Comparison of ENCODE assay signal across 8 cellular contexts in the genomic region with DNA sequence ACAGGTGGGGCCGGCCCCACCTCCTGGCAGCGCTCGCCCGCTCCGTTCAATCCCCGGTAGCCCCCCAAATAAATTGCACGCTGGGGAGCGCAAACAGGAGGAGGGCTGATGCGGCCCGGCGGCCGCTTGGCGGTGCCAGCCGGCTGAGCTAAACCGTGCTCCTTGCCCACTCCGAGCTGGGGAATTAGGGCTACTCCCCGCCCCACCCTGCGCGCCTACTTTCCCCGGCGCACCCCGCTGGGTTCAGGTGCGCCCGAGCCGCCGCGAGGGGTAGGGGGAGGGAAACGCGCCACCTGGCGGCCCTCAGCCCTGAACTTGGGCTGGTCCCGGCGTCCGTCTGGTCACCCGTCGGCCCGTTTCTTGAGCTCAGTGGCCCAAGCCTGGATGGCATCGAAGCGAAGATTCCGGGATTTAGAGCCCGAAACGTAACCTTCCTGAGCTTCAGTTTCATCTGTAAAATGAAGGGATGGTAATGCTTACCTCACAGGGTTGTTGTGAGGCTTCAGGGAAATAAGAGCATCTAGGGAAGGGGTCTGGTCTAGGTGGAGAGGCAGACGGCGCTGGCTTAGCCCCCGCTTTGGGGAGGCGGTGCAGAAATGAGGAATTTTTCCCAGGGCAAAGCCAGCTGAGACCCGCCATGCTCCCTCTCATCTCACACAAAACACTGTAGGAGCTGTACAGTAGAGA. TPM values are rescaled to one million over a fixed set of nuclear protein-coding genes. Genes with fewer than 3 reads are reported as not detected.
DNase-seq lines count a peak whose midpoint lies in the region; ATAC-seq and TF ChIP-seq lines count a peak whose summit lies in the region.

No MANE protein-coding gene starts in this region.

- CTCF ChIA-PET in activated CD4-positive, alpha-beta T cell treated with anti-CD3 and anti-CD28 coated beads, Interleukin-2, amount 10 ng/mL, durations not matched to agents 7 days and 5 days (lab: Charles Lee) = interaction anchor here (0.6 to 2.5 kb wide), 17 partner anchors 8 to 89 kb away, joined by 3 to 20 read pairs (median 4); no protein-coding TSS in a partner anchor

- intact Hi-C loops in dorsolateral prefrontal cortex (cut with DNase I) = loop anchor here (2.0 to 10.0 kb wide), 6 partner anchors 55 to 133 kb away; a partner anchor contains a TSS

- H3K27me3 ChIP-seq in dorsolateral prefrontal cortex = no peaks in the 10 kb centered on the region
- H3K27me3 ChIP-seq in lung (ENCODE audit: control insufficient read depth, insufficient read depth) = no peaks in the 10 kb centered on the region

- H3K27ac ChIP-seq in dorsolateral prefrontal cortex (peak overlapping the region in 21 of 59 donors; percentile 0 to 78 (median 42)), lung (ENCODE audit: low read depth in 1 of 2, low read length in 1 of 2) (peak overlapping the region in 1 of 2 donors; percentile 79)

- H3K9me3 Mint-ChIP-seq in activated CD4-positive, alpha-beta T cell treated with anti-CD3 and anti-CD28 coated beads, Interleukin-2, amount 10 ng/mL, durations not matched to agents 7 days and 5 days = peaks cover 2% of the 10 kb centered on the region

- DNase-seq in NCI-H2196 (lab: John Stamatoyannopoulos, UW; ENCODE audit: unreplicated experiment) = peak; percentile 89
- DNase-seq in activated CD4-positive, alpha-beta T cell treated with anti-CD3 and anti-CD28 coated beads, Interleukin-2, amount 10 ng/mL, durations not matched to agents 7 days and 5 days = peak; percentile 62
- peak; percentile 53 to 82 (median 59) for DNase-seq in dorsolateral prefrontal cortex
- peak; percentile 84 for DNase-seq in lung (ENCODE audit: low spot score)
- DNase-seq in stimulated activated CD8-positive, alpha-beta memory T cell treated with anti-CD3 and anti-CD28 coated beads, Interleukin-12 subunit alpha, Interleukin-12 subunit beta, amount 100 ng/mL, for 1 hour (ENCODE audit: low read depth) = peak; percentile 36
- DNase-seq in mesenteric fat pad (ENCODE audit: low spot score) = no peak

- no peak for TF ChIP-seq POLR2A in GM18505 (IDR thresholded peaks at IDR 0.05; ENCODE audit: borderline replicate concordance, extremely low read depth, insufficient read depth, insufficient read length)

- no peak overlapping the region for H3K27ac Mint-ChIP-seq in activated CD4-positive, alpha-beta T cell treated with anti-CD3 and anti-CD28 coated beads, Interleukin-2, amount 10 ng/mL, durations not matched to agents 7 days and 5 days

- H3K9me3 ChIP-seq in lung (ENCODE audit: control insufficient read depth in 2 of 2, insufficient read depth in 1 of 2, low read length in 1 of 2) = no peaks in the 10 kb centered on the region

- H3K36me3 ChIP-seq in lung (ENCODE audit: control insufficient read depth in 2 of 2, insufficient read depth in 2 of 2, low read length in 2 of 2) = no peaks in the 10 kb centered on the region

- H3K4me1 ChIP-seq in lung (ENCODE audit: control insufficient read depth in 2 of 2, insufficient read depth in 2 of 2, low read length in 2 of 2) = peaks cover 0 to 10% of the 10 kb centered on the region in 2 donors

- ATAC-seq in GM18505 (IDR thresholded peaks at IDR 0.05; ENCODE audit: unreplicated experiment) = peak; percentile 58
- peak; percentile 57 for ATAC-seq in HG02884 (IDR thresholded peaks at IDR 0.05; ENCODE audit: unreplicated experiment)
- ATAC-seq in lung (ENCODE audit: insufficient read depth, low FRiP score) = peak; percentile 81

- H3K36me3 Mint-ChIP-seq in activated CD4-positive, alpha-beta T cell treated with anti-CD3 and anti-CD28 coated beads, Interleukin-2, amount 10 ng/mL, durations not matched to agents 7 days and 5 days (ENCODE audit: low read depth) = no peaks in the 10 kb centered on the region

- TF ChIP-seq CTCF in dorsolateral prefrontal cortex (IDR thresholded peaks at IDR 0.05 in 54 of 56, conservative IDR thresholded peaks at IDR 0.05 in 2 of 56; ENCODE audit: low read depth in 1 of 56, partially characterized antibody in 56 of 56) (peak; percentile 16 to 86 (median 70)), lung (IDR thresholded peaks at IDR 0.05; ENCODE audit: control extremely low read depth, extremely low read depth) (peak; percentile 64)

- H3K4me1 Mint-ChIP-seq in activated CD4-positive, alpha-beta T cell treated with anti-CD3 and anti-CD28 coated beads, Interleukin-2, amount 10 ng/mL, durations not matched to agents 7 days and 5 days = peaks cover 6% of the 10 kb centered on the region

- peaks cover 64% of the 10 kb centered on the region for H3K27me3 Mint-ChIP-seq in activated CD4-positive, alpha-beta T cell treated with anti-CD3 and anti-CD28 coated beads, Interleukin-2, amount 10 ng/mL, durations not matched to agents 7 days and 5 days

- H3K4me3 Mint-ChIP-seq in activated CD4-positive, alpha-beta T cell treated with anti-CD3 and anti-CD28 coated beads, Interleukin-2, amount 10 ng/mL, durations not matched to agents 7 days and 5 days = peak overlapping the region; percentile 68

- POLR2A ChIA-PET in activated CD4-positive, alpha-beta T cell treated with anti-CD3 and anti-CD28 coated beads, Interleukin-2, amount 10 ng/mL, durations not matched to agents 7 days and 5 days (lab: Charles Lee) = no interaction called here

- peak overlapping the region; percentile 57 to 88 (median 75) for H3K4me3 ChIP-seq in dorsolateral prefrontal cortex
- H3K4me3 ChIP-seq in lung = peak overlapping the region; percentile 58

- 2 to 3% methylated on average over 41 to 46 of the region's 46 CpGs for WGBS in lung, 2 donors

RNA-seq across cellular contexts. Expression of a gene that starts 0.5 kb away (rescaled TPM):
- total RNA-seq in activated CD4-positive, alpha-beta T cell treated with anti-CD3 and anti-CD28 coated beads, Interleukin-2, amount 10 ng/mL, durations not matched to agents 7 days and 5 days = not detected
- total RNA-seq in dorsolateral prefrontal cortex = 1 to 10 TPM in 118 of 120 experiments, under 1 TPM in 2; 0.88 to 5.6 (median 2.3) TPM
- 1 to 10 TPM; 6.0 to 7.8 TPM for total RNA-seq in lung
- polyA plus RNA-seq in lung = 1 to 10 TPM; 2.4 to 2.7 TPM
- total RNA-seq in mesenteric fat pad = 0.32 TPM

RNA-seq across cellular contexts. Expression of a gene that starts 19.0 kb away (rescaled TPM):
- 10 to 100 TPM; 15.7 to 16.4 TPM for total RNA-seq in activated CD4-positive, alpha-beta T cell treated with anti-CD3 and anti-CD28 coated beads, Interleukin-2, amount 10 ng/mL, durations not matched to agents 7 days and 5 days
- 10 to 100 TPM; 16.5 to 42.2 (median 27.3) TPM for total RNA-seq in dorsolateral prefrontal cortex
- 10 to 100 TPM; 18.5 to 42.5 TPM for total RNA-seq in lung
- polyA plus RNA-seq in lung = 10 to 100 TPM; 10.3 to 13.5 TPM
- 12.1 TPM for total RNA-seq in mesenteric fat pad

RNA-seq across cellular contexts. Expression of a gene that starts 52.7 kb away (rescaled TPM):
- 1 to 10 TPM; 2.0 to 2.8 TPM for total RNA-seq in activated CD4-positive, alpha-beta T cell treated with anti-CD3 and anti-CD28 coated beads, Interleukin-2, amount 10 ng/mL, durations not matched to agents 7 days and 5 days
- total RNA-seq in dorsolateral prefrontal cortex = 10 to 100 TPM in 118 of 120 experiments, 1 to 10 TPM in 2; 6.7 to 62.3 (median 20.8) TPM
- total RNA-seq in lung = 100 to 1,000 TPM in 1 of 2 donors, 10 to 100 TPM in 1; 57.2 to 149 TPM
- polyA plus RNA-seq in lung = 100 to 1,000 TPM; 119 to 123 TPM
- 8.0 TPM for total RNA-seq in mesenteric fat pad
